3 cellular contexts compared by ENCODE assay signal in genomic region chr14:51485733-51486132, GRCh38.
"Had no signal": no experiment of that assay in that cellular context is flagged by ENCODE, and none has a peak within 500 bp of the region (broad histone marks: within the 10 kb centered on the region; RNA-seq: fewer than 3 reads in every experiment).

No MANE protein-coding gene starts in this region.

- DNase-seq: GDM1, GF-D8 had no signal

- ATAC-seq: GM12878 had no signal

- H3K4me3 ChIP-seq: GM12878 had no signal
